In genomic region chr1:202160377-202160940, GRCh38 we compare ENCODE assay signal across 8 cellular contexts. TPM values are rescaled to one million over a fixed set of nuclear protein-coding genes. Genes with fewer than 3 reads are reported as not detected.
A peak's percentile ranks its signal among the peaks of the same experiment; 100 is the strongest.
DNase-seq lines count a peak whose midpoint lies in the region; ATAC-seq, FAIRE-seq and TF ChIP-seq lines count a peak whose summit lies in the region.

PTPN7 (minus strand) TSS chr1:202160602; CDS start chr1:202159402, 1,200 bp downstream.

- intact Hi-C loops in T-helper 2 cell treated with Interferon-gamma antibody and Interleukin-4, amounts not matched to agents 100 ng/mL and 5 ng/mL, for 36 hours (cut with micrococcal nuclease): loop anchor here (10.0 kb wide), 1 partner anchor 844 kb away; the partner anchor contains the start of gene TMEM183A
- intact Hi-C loops in pancreas (cut with DNase I): no loop called here

- peak; percentile 54 for ATAC-seq in HG02798 (IDR thresholded peaks at IDR 0.05; ENCODE audit: poor library complexity, unreplicated experiment)
- ATAC-seq in activated naive CD8-positive, alpha-beta T cell treated with anti-CD3 and anti-CD28 coated beads, Interleukin-2, amount 50 U/mL, for 24 hours: peak; percentile 52
- peak in 3 of 4 donors; percentile 20 to 64 (median 40) for ATAC-seq in pancreas

- peak; percentile 52 for TF ChIP-seq CTCF in GM12865 (IDR thresholded peaks at IDR 0.05; ENCODE audit: insufficient read depth, low read depth, low read length, missing control alignments)
- TF ChIP-seq CTCF in pancreas (IDR thresholded peaks at IDR 0.05): no peak

- no peaks in the 10 kb centered on the region for H3K4me1 ChIP-seq in pancreas

- H3K36me3 Mint-ChIP-seq in activated naive CD8-positive, alpha-beta T cell treated with anti-CD3 and anti-CD28 coated beads, Interleukin-2, amount 50 U/mL, for 24 hours (ENCODE audit: low read depth): peaks cover 37% of the 10 kb centered on the region

- H3K9me3 ChIP-seq in pancreas: no peaks in the 10 kb centered on the region

- peak within 1 kb of the TSS in 2 of 4 donors; percentile 19 to 55 for H3K27ac ChIP-seq in pancreas

- no peaks in the 10 kb centered on the region for H3K27me3 ChIP-seq in pancreas

- H3K9me3 Mint-ChIP-seq in activated naive CD8-positive, alpha-beta T cell treated with anti-CD3 and anti-CD28 coated beads, Interleukin-2, amount 50 U/mL, for 24 hours: no peaks in the 10 kb centered on the region

- peaks cover 88% of the 10 kb centered on the region for H3K4me1 Mint-ChIP-seq in activated naive CD8-positive, alpha-beta T cell treated with anti-CD3 and anti-CD28 coated beads, Interleukin-2, amount 50 U/mL, for 24 hours

- no peaks in the 10 kb centered on the region for H3K36me3 ChIP-seq in pancreas

- DNase-seq in GM12865 (ENCODE audit: low read depth) (peak; percentile 87), pancreas (no peak), islet precursor cell (no peak), NCI-H2171 (lab: John Stamatoyannopoulos, UW) (no peak), mesenteric fat pad (ENCODE audit: low spot score) (no peak)
- peak; percentile 95 for DNase-seq in activated naive CD8-positive, alpha-beta T cell treated with anti-CD3 and anti-CD28 coated beads, Interleukin-2, amount 50 U/mL, for 24 hours

- H3K4me3 ChIP-seq in GM12865 (ENCODE audit: low read depth, low read length) (peak within 1 kb of the TSS; percentile 82), pancreas (peak within 1 kb of the TSS in 1 of 4 donors; percentile 28)

- H3K27ac Mint-ChIP-seq in activated naive CD8-positive, alpha-beta T cell treated with anti-CD3 and anti-CD28 coated beads, Interleukin-2, amount 50 U/mL, for 24 hours: peak within 1 kb of the TSS; percentile 99

- FAIRE-seq in pancreas (lab: Jason Lieb, UNC): no peak

- 78 to 84% methylated on average over 17 of the region's 17 CpGs for WGBS in pancreas, 2 donors

- peak within 1 kb of the TSS; percentile 99 for H3K4me3 Mint-ChIP-seq in activated naive CD8-positive, alpha-beta T cell treated with anti-CD3 and anti-CD28 coated beads, Interleukin-2, amount 50 U/mL, for 24 hours

- no peaks in the 10 kb centered on the region for H3K27me3 Mint-ChIP-seq in activated naive CD8-positive, alpha-beta T cell treated with anti-CD3 and anti-CD28 coated beads, Interleukin-2, amount 50 U/mL, for 24 hours

RNA-seq across cellular contexts. Expression of gene PTPN7, which starts in this region (rescaled TPM):
- 303 and 306 TPM in 2 replicates for total RNA-seq in T-helper 2 cell treated with Interferon-gamma antibody and Interleukin-4, amounts not matched to agents 100 ng/mL and 5 ng/mL, for 36 hours
- total RNA-seq in pancreas: 1 to 10 TPM in 4 of 6 donors, under 1 TPM in 2; 0.23 to 2.9 (median 1.0) TPM
- 1 to 10 TPM in 1 of 2 donors, under 1 TPM in 1; 0.61 to 1.2 TPM for polyA plus RNA-seq in pancreas
- total RNA-seq in mesenteric fat pad: 3.0 TPM

Comparison
In these comparisons a context has a peak if more than half of its experiments do, and no peak if none do; other contexts are left out.
1. RNA of gene PTPN7 (total RNA-seq): 303 to 306 TPM in T-helper 2 cell treated with Interferon-gamma antibody and Interleukin-4, amounts not matched to agents 100 ng/mL and 5 ng/mL, for 36 hours; 3.0 TPM in mesenteric fat pad (single experiment) and 0.23 to 2.9 TPM in pancreas; every median in the first group is over 10 times any median in the second.
2. DNase-seq: peak in GM12865 (single experiment) and activated naive CD8-positive, alpha-beta T cell treated with anti-CD3 and anti-CD28 coated beads, Interleukin-2, amount 50 U/mL, for 24 hours (single experiment); none in pancreas (0 of 6), islet precursor cell (single experiment), NCI-H2171 (single experiment) and mesenteric fat pad (single experiment).
3. Peak in every context shown above with its lines, with median percentiles within 50 percentile points of each other: ATAC-seq.